In genomic region chr14:23055621-23056256, GRCh38 we compare ENCODE assay signal across 1 cellular context.
A peak's percentile ranks its signal among the peaks of the same experiment; 100 is the strongest.
TF ChIP-seq lines count a peak whose summit lies in the region.

No MANE protein-coding gene starts in this region.

TF ChIP-seq in HepG2, 621 proteins besides CTCF, POLR2A, EP300 and RAD21 (continued from another document and continues in another):
- TF ChIP-seq, protein P1, sequence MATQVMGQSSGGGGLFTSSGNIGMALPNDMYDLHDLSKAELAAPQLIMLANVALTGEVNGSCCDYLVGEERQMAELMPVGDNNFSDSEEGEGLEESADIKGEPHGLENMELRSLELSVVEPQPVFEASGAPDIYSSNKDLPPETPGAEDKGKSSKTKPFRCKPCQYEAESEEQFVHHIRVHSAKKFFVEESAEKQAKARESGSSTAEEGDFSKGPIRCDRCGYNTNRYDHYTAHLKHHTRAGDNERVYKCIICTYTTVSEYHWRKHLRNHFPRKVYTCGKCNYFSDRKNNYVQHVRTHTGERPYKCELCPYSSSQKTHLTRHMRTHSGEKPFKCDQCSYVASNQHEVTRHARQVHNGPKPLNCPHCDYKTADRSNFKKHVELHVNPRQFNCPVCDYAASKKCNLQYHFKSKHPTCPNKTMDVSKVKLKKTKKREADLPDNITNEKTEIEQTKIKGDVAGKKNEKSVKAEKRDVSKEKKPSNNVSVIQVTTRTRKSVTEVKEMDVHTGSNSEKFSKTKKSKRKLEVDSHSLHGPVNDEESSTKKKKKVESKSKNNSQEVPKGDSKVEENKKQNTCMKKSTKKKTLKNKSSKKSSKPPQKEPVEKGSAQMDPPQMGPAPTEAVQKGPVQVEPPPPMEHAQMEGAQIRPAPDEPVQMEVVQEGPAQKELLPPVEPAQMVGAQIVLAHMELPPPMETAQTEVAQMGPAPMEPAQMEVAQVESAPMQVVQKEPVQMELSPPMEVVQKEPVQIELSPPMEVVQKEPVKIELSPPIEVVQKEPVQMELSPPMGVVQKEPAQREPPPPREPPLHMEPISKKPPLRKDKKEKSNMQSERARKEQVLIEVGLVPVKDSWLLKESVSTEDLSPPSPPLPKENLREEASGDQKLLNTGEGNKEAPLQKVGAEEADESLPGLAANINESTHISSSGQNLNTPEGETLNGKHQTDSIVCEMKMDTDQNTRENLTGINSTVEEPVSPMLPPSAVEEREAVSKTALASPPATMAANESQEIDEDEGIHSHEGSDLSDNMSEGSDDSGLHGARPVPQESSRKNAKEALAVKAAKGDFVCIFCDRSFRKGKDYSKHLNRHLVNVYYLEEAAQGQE (IDR thresholded peaks at IDR 0.05; ENCODE audit: borderline replicate concordance in 1 of 2, low read depth in 1 of 2, low read length in 2 of 2), result peak in 1 of 2 experiments; percentile 46; a peak in 1 of 4 replicates
- TF ChIP-seq PHF8 (CRISPR knock-in tag; IDR thresholded peaks at IDR 0.05), result no peak
- TF ChIP-seq NFYB (CRISPR knock-in tag; IDR thresholded peaks at IDR 0.05), result no peak; the same call in 1 of the 2 replicates
- no peak for TF ChIP-seq CBFB (CRISPR knock-in tag; IDR thresholded peaks at IDR 0.05)
- 0 out of 2 replicates have a peak, but pooled peaks have one; percentile 83 for TF ChIP-seq HES4 (CRISPR knock-in tag; IDR thresholded peaks at IDR 0.05; ENCODE audit: borderline replicate concordance)
- TF ChIP-seq NPAS2 (CRISPR knock-in tag; IDR thresholded peaks at IDR 0.05; ENCODE audit: borderline replicate concordance), result no peak
- TF ChIP-seq ZNF24 (IDR thresholded peaks at IDR 0.05), result no peak
- TF ChIP-seq ZNF274 (CRISPR knock-in tag; IDR thresholded peaks at IDR 0.05), result peak; percentile 63
- TF ChIP-seq, protein P2, sequence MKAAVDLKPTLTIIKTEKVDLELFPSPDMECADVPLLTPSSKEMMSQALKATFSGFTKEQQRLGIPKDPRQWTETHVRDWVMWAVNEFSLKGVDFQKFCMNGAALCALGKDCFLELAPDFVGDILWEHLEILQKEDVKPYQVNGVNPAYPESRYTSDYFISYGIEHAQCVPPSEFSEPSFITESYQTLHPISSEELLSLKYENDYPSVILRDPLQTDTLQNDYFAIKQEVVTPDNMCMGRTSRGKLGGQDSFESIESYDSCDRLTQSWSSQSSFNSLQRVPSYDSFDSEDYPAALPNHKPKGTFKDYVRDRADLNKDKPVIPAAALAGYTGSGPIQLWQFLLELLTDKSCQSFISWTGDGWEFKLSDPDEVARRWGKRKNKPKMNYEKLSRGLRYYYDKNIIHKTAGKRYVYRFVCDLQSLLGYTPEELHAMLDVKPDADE (CRISPR knock-in tag; IDR thresholded peaks at IDR 0.05), result no peak
- no peak for TF ChIP-seq BRF2 (CRISPR knock-in tag; IDR thresholded peaks at IDR 0.05)
- no peak; the same call in 1 of the 2 replicates for TF ChIP-seq KLF13 (CRISPR knock-in tag; IDR thresholded peaks at IDR 0.05)
- no peak for TF ChIP-seq ZNF776 (CRISPR knock-in tag; IDR thresholded peaks at IDR 0.05)
- TF ChIP-seq HDAC2 (CRISPR knock-in tag; IDR thresholded peaks at IDR 0.05), result no peak
- TF ChIP-seq NFE2L2 (IDR thresholded peaks at IDR 0.05; ENCODE audit: low read length), result 0 out of 2 replicates have a peak, but pooled peaks have one; percentile 2
- TF ChIP-seq TEAD2 (CRISPR knock-in tag; IDR thresholded peaks at IDR 0.05), result no peak
- no peak for TF ChIP-seq ZFP36L1 (CRISPR knock-in tag; IDR thresholded peaks at IDR 0.05)
- TF ChIP-seq ZNF567 (CRISPR knock-in tag; IDR thresholded peaks at IDR 0.05; ENCODE audit: borderline replicate concordance), result no peak
- no peak for TF ChIP-seq ZNF225 (CRISPR knock-in tag; IDR thresholded peaks at IDR 0.05)
- TF ChIP-seq KDM5B (CRISPR knock-in tag; IDR thresholded peaks at IDR 0.05; ENCODE audit: borderline replicate concordance), result peak; percentile 8; the same call in 1 of the 2 replicates
- TF ChIP-seq SKIL (CRISPR knock-in tag; IDR thresholded peaks at IDR 0.05; ENCODE audit: borderline replicate concordance), result 0 out of 2 replicates have a peak, but pooled peaks have one; percentile 3
- TF ChIP-seq ZZZ3 (CRISPR knock-in tag; IDR thresholded peaks at IDR 0.05; ENCODE audit: borderline replicate concordance), result 0 out of 2 replicates have a peak, but pooled peaks have one; percentile 38
- 0 out of 2 replicates have a peak, but pooled peaks have one; percentile 25 for TF ChIP-seq BCL3 (CRISPR knock-in tag; IDR thresholded peaks at IDR 0.05)
- no peak for TF ChIP-seq NFKBIZ (CRISPR knock-in tag; IDR thresholded peaks at IDR 0.05)
- TF ChIP-seq ZNF678 (CRISPR knock-in tag; IDR thresholded peaks at IDR 0.05), result no peak
- TF ChIP-seq HOXA3 (CRISPR knock-in tag; IDR thresholded peaks at IDR 0.05), result no peak
- TF ChIP-seq, protein P3, sequence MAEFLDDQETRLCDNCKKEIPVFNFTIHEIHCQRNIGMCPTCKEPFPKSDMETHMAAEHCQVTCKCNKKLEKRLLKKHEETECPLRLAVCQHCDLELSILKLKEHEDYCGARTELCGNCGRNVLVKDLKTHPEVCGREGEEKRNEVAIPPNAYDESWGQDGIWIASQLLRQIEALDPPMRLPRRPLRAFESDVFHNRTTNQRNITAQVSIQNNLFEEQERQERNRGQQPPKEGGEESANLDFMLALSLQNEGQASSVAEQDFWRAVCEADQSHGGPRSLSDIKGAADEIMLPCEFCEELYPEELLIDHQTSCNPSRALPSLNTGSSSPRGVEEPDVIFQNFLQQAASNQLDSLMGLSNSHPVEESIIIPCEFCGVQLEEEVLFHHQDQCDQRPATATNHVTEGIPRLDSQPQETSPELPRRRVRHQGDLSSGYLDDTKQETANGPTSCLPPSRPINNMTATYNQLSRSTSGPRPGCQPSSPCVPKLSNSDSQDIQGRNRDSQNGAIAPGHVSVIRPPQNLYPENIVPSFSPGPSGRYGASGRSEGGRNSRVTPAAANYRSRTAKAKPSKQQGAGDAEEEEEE (CRISPR knock-in tag; IDR thresholded peaks at IDR 0.05; ENCODE audit: borderline replicate concordance), result no peak
- 0 out of 2 replicates have a peak, but pooled peaks have one; percentile 10 for TF ChIP-seq POGK (CRISPR knock-in tag; conservative IDR thresholded peaks at IDR 0.05)
- TF ChIP-seq ZNF761 (CRISPR knock-in tag; conservative IDR thresholded peaks at IDR 0.05), result no peak
- TF ChIP-seq ZBTB4 (CRISPR knock-in tag; IDR thresholded peaks at IDR 0.05; ENCODE audit: borderline replicate concordance), result no peak
- no peak for TF ChIP-seq STAT5B (CRISPR knock-in tag; IDR thresholded peaks at IDR 0.05)
- TF ChIP-seq ZNF605 (CRISPR knock-in tag; IDR thresholded peaks at IDR 0.05), result peak; percentile 59; the same call in 1 of the 2 replicates
- peak; percentile 47; the same call in 1 of the 2 replicates for TF ChIP-seq BORCS8-MEF2B (CRISPR knock-in tag; IDR thresholded peaks at IDR 0.05)
- no peak for TF ChIP-seq ZNF510 (CRISPR knock-in tag; IDR thresholded peaks at IDR 0.05; ENCODE audit: low read depth)
- no peak for TF ChIP-seq MED8 (CRISPR knock-in tag; IDR thresholded peaks at IDR 0.05; ENCODE audit: insufficient replicate concordance)
- no peak for TF ChIP-seq SRSF4 (IDR thresholded peaks at IDR 0.05; ENCODE audit: low read depth, low read length, poor library complexity, severe bottlenecking)
- peak; percentile 66; the same call in 1 of the 2 replicates for TF ChIP-seq MYC (CRISPR knock-in tag; IDR thresholded peaks at IDR 0.05; ENCODE audit: borderline replicate concordance)
- TF ChIP-seq ZNF343 (CRISPR knock-in tag; IDR thresholded peaks at IDR 0.05), result no peak
- no peak for TF ChIP-seq USF2 (IDR thresholded peaks at IDR 0.05; ENCODE audit: low read depth, low read length)
- TF ChIP-seq USF2 (CRISPR knock-in tag; IDR thresholded peaks at IDR 0.05; ENCODE audit: borderline replicate concordance), result no peak
- no peak for TF ChIP-seq RFX3 (CRISPR knock-in tag; IDR thresholded peaks at IDR 0.05)
- TF ChIP-seq RXRA (CRISPR knock-in tag; IDR thresholded peaks at IDR 0.05), result no peak
- no peak for TF ChIP-seq GPBP1L1 (CRISPR knock-in tag; IDR thresholded peaks at IDR 0.05)
